In the genomic region with DNA sequence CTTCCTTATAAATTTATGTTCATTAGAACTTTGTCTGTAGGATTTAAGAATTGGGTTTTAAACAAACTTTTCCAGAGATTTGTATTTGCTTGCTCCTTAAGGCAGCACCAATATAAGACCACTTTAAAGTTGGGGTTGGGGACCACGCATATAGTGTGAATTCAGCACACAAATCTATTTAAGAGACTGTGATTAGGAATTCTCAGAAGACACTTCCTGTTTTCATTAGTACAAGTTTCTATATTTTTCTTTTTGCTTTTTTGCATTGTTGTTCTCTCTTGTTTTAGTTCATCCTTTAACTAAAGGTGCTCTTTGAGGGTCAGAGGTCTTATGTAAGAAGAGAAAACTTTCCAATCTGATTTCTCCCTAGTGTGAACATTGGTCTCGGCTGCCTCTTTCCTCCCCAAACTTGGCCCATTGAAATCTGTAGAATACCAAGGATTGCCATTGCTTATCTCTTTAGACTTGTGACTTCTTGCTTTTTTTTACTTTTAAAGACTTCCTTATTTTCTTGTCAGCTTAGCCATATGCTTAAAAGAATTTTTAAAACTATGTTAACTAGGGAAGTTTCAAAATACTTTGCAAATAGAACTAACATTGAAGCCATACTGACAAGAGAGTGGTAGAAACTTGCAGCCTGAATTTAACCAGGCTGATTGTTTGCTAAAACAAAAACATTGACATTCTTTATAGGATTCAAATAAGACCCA, we compare ENCODE assay signal across 20 cellular contexts.
DNase-seq lines count a peak whose midpoint lies in the region; TF ChIP-seq lines count a peak whose summit lies in the region.
"Had no signal": no experiment of that assay in that cellular context is flagged by ENCODE, and none has a peak within 500 bp of the region (broad histone marks: within the 10 kb centered on the region; RNA-seq: fewer than 3 reads in every experiment).

No MANE protein-coding gene starts in this region.

- TF ChIP-seq POLR2A in tibial nerve (IDR thresholded peaks at IDR 0.05), result no peak

- CTCF ChIA-PET in AG04450 (lab: Charles Lee), result interaction anchor here (1.1 kb wide), 1 partner anchor 13 kb away, joined by 4 read pairs; no protein-coding TSS in a partner anchor

- H3K27me3 ChIP-seq in AG04450 (ENCODE audit: control insufficient read depth, insufficient read depth, low read length) (no peaks in the 10 kb centered on the region), osteoblast (ENCODE audit: insufficient read depth, low read length) (no peaks in the 10 kb centered on the region), MG63 (no peaks in the 10 kb centered on the region), tibial nerve (no peaks in the 10 kb centered on the region)
- H3K27me3 ChIP-seq: heart left ventricle, tibial artery had no signal

- WGBS in tibial nerve, 2 donors, result 78 to 89% methylated on average over 2 of the region's 2 CpGs

- peak overlapping the region; percentile 84 for H3K27ac Mint-ChIP-seq in dendritic cell treated with granulocyte-macrophage colony-stimulating factor and Interleukin-4, amounts not matched to agents 40 ng/mL and 50 ng/mL, for 4 days
- H3K27ac Mint-ChIP-seq: activated naive CD8-positive, alpha-beta T cell treated with anti-CD3 and anti-CD28 coated beads, Interleukin-2, amount 10 ng/mL, durations not matched to agents 7 days and 5 days; natural killer cell; stimulated activated effector memory CD8-positive, alpha-beta T cell treated with anti-CD3 and anti-CD28 coated beads, Interleukin-12 subunit alpha, Interleukin-12 subunit beta, amount 100 ng/mL, for 72 hours had no signal

- intact Hi-C loops in dendritic cell treated with granulocyte-macrophage colony-stimulating factor and Interleukin-4, amounts not matched to agents 40 ng/mL and 50 ng/mL, for 4 days (cut with micrococcal nuclease), result loop anchor here (2.0 to 10.0 kb wide), 4 partner anchors 13 to 115 kb away; no protein-coding TSS in a partner anchor

- TF ChIP-seq CTCF in AG04450 (IDR thresholded peaks at IDR 0.05; ENCODE audit: low read depth, low read length) (no peak), osteoblast (IDR thresholded peaks at IDR 0.05; ENCODE audit: extremely low read depth, low read depth, low read length) (no peak), tibial nerve (IDR thresholded peaks at IDR 0.05) (no peak)

- DNase-seq in AG04450 (ENCODE audit: low read depth, low spot score) (no peak), NOMO-1 treated with DMSO at 0.1 percent for 48 hours (lab: John Stamatoyannopoulos, UW; ENCODE audit: unreplicated experiment) (peak; percentile 69), osteoblast (ENCODE audit: insufficient read length, low spot score, missing footprints) (no peak), EL (no peak), MG63 (no peak), tibial nerve (ENCODE audit: low spot score in 2 of 2) (no peak)
- no peak for DNase-seq in stimulated activated CD8-positive, alpha-beta memory T cell treated with anti-CD3 and anti-CD28 coated beads, Interleukin-4, amount 100 ng/mL, for 48 hours
- DNase-seq: activated CD8-positive, alpha-beta memory T cell treated with anti-CD3 and anti-CD28 coated beads for 24 hours; activated naive CD8-positive, alpha-beta T cell treated with anti-CD3 and anti-CD28 coated beads, Interleukin-2, amount 10 ng/mL, durations not matched to agents 7 days and 5 days; heart left ventricle; lower lobe of right lung; natural killer cell; NCI-H1048; NCI-H510A treated with DMSO at 0.1 percent for 48 hours; psoas muscle; Right ventricle myocardium superior; tibial artery had no signal

- peaks cover 59% of the 10 kb centered on the region for H3K4me1 Mint-ChIP-seq in dendritic cell treated with granulocyte-macrophage colony-stimulating factor and Interleukin-4, amounts not matched to agents 40 ng/mL and 50 ng/mL, for 4 days (ENCODE audit: low read depth)
- H3K4me1 Mint-ChIP-seq: activated naive CD8-positive, alpha-beta T cell treated with anti-CD3 and anti-CD28 coated beads, Interleukin-2, amount 10 ng/mL, durations not matched to agents 7 days and 5 days; natural killer cell; stimulated activated effector memory CD8-positive, alpha-beta T cell treated with anti-CD3 and anti-CD28 coated beads, Interleukin-12 subunit alpha, Interleukin-12 subunit beta, amount 100 ng/mL, for 72 hours had no signal

- no peaks in the 10 kb centered on the region for H3K79me2 ChIP-seq in osteoblast (ENCODE audit: insufficient read depth, low read length)

- no peaks in the 10 kb centered on the region for H4K20me1 ChIP-seq in osteoblast (ENCODE audit: insufficient read depth, low read length)

- no peak overlapping the region for H2AFZ ChIP-seq in osteoblast (ENCODE audit: low read length)

- H3K27ac ChIP-seq in AG04450 (ENCODE audit: low read depth, low read length), result peak overlapping the region; percentile 55
- H3K27ac ChIP-seq in osteoblast (ENCODE audit: low read depth, low read length), result peak overlapping the region; percentile 93
- H3K27ac ChIP-seq in tibial nerve, result no peak overlapping the region
- H3K27ac ChIP-seq: lower lobe of right lung, psoas muscle, tibial artery had no signal

- H3K36me3 ChIP-seq in osteoblast (ENCODE audit: insufficient read depth, low read length) (no peaks in the 10 kb centered on the region), MG63 (no peaks in the 10 kb centered on the region), tibial nerve (no peaks in the 10 kb centered on the region)
- H3K36me3 ChIP-seq: HAP-1, heart left ventricle, lower lobe of right lung, tibial artery had no signal

- POLR2A ChIA-PET in AG04450 (lab: Yijun Ruan, JAX), result interaction anchor here (0.8 to 1.7 kb wide), 7 partner anchors 12 to 269 kb away, joined by 3 to 6 read pairs (median 4); no protein-coding TSS in a partner anchor

- H3K9me3 ChIP-seq in AG04450 (ENCODE audit: control insufficient read depth, insufficient read depth, low read length) (peaks cover 2% of the 10 kb centered on the region; the same call in 1 of the 2 replicates), osteoblast (ENCODE audit: low read depth, low read length) (no peaks in the 10 kb centered on the region), MG63 (peaks cover 7% of the 10 kb centered on the region; the same call in 1 of the 2 replicates), tibial nerve (peaks cover 0 to 8% (median 0%) of the 10 kb centered on the region in 4 donors)
- H3K9me3 ChIP-seq: HAP-1, lower lobe of right lung, psoas muscle, tibial artery had no signal

- no peak overlapping the region for H3K4me3 Mint-ChIP-seq in dendritic cell treated with granulocyte-macrophage colony-stimulating factor and Interleukin-4, amounts not matched to agents 40 ng/mL and 50 ng/mL, for 4 days
- H3K4me3 Mint-ChIP-seq: activated naive CD8-positive, alpha-beta T cell treated with anti-CD3 and anti-CD28 coated beads, Interleukin-2, amount 10 ng/mL, durations not matched to agents 7 days and 5 days; natural killer cell; stimulated activated effector memory CD8-positive, alpha-beta T cell treated with anti-CD3 and anti-CD28 coated beads, Interleukin-12 subunit alpha, Interleukin-12 subunit beta, amount 100 ng/mL, for 72 hours had no signal

- no peak for TF ChIP-seq EP300 in tibial nerve (IDR thresholded peaks at IDR 0.05)

- H3K27me3 Mint-ChIP-seq in dendritic cell treated with granulocyte-macrophage colony-stimulating factor and Interleukin-4, amounts not matched to agents 40 ng/mL and 50 ng/mL, for 4 days, result peaks cover 2% of the 10 kb centered on the region

- peaks cover 16% of the 10 kb centered on the region for H3K9me3 Mint-ChIP-seq in dendritic cell treated with granulocyte-macrophage colony-stimulating factor and Interleukin-4, amounts not matched to agents 40 ng/mL and 50 ng/mL, for 4 days

- H3K4me1 ChIP-seq in osteoblast (ENCODE audit: insufficient read depth, low read length) (peaks cover 25% of the 10 kb centered on the region), tibial nerve (no peaks in the 10 kb centered on the region)
- H3K4me1 ChIP-seq: HAP-1, psoas muscle had no signal

- H3K36me3 Mint-ChIP-seq in dendritic cell treated with granulocyte-macrophage colony-stimulating factor and Interleukin-4, amounts not matched to agents 40 ng/mL and 50 ng/mL, for 4 days (ENCODE audit: low read depth), result peaks cover 16% of the 10 kb centered on the region
- H3K36me3 Mint-ChIP-seq: activated naive CD8-positive, alpha-beta T cell treated with anti-CD3 and anti-CD28 coated beads, Interleukin-2, amount 10 ng/mL, durations not matched to agents 7 days and 5 days; natural killer cell; stimulated activated effector memory CD8-positive, alpha-beta T cell treated with anti-CD3 and anti-CD28 coated beads, Interleukin-12 subunit alpha, Interleukin-12 subunit beta, amount 100 ng/mL, for 72 hours had no signal

- H3K4me2 ChIP-seq in osteoblast (ENCODE audit: insufficient read depth, low read length), result peak overlapping the region; percentile 2

- H3K4me3 ChIP-seq in AG04450 (ENCODE audit: low read depth, low read length) (no peak overlapping the region), osteoblast (ENCODE audit: insufficient read depth, low read length) (no peak overlapping the region), MG63 (no peak overlapping the region), tibial nerve (no peak overlapping the region)
- H3K4me3 ChIP-seq: HAP-1, heart left ventricle, lower lobe of right lung, psoas muscle, tibial artery had no signal

Comparison
In these comparisons a context has a peak if more than half of its experiments do, and no peak if none do; other contexts are left out.
1. H3K27ac ChIP-seq: peak in AG04450 (single experiment) and osteoblast (single experiment); none in tibial nerve (0 of 4).